ENCODE assay signal across 16 cellular contexts in genomic region chr2:138565251-138565598, GRCh38.
DNase-seq lines count a peak whose midpoint lies in the region; ATAC-seq and TF ChIP-seq lines count a peak whose summit lies in the region.
"Had no signal": no experiment of that assay in that cellular context is flagged by ENCODE, and none has a peak within 500 bp of the region (broad histone marks: within the 10 kb centered on the region; RNA-seq: fewer than 3 reads in every experiment).

No MANE protein-coding gene starts in this region.

- H3K4me3 Mint-ChIP-seq in type B pancreatic cell = no peak overlapping the region
- H3K4me3 Mint-ChIP-seq: CD4-positive, CD25-positive, alpha-beta regulatory T cell; CD8-positive, alpha-beta memory T cell; GM23338 had no signal

- H3K27me3 ChIP-seq in RWPE2 (ENCODE audit: insufficient read depth, poor library complexity, severe bottlenecking) (no peaks in the 10 kb centered on the region), left lung (no peaks in the 10 kb centered on the region)
- H3K27me3 ChIP-seq: BE2C had no signal

- peak overlapping the region; percentile 14 for H3K27ac Mint-ChIP-seq in type B pancreatic cell
- H3K27ac Mint-ChIP-seq: CD4-positive, CD25-positive, alpha-beta regulatory T cell; GM23338 had no signal

- peak overlapping the region; percentile 20 for H3K27ac ChIP-seq in RWPE2 (ENCODE audit: poor library complexity, severe bottlenecking)
- peak overlapping the region; percentile 50 for H3K27ac ChIP-seq in epithelial cell of prostate
- H3K27ac ChIP-seq in left lung = no peak overlapping the region
- H3K27ac ChIP-seq: HL-60 had no signal

- H3K36me3 Mint-ChIP-seq in type B pancreatic cell = peaks cover 31% of the 10 kb centered on the region

- ATAC-seq in RWPE2 (ENCODE audit: low read depth) = peak; percentile 82; the same call in 1 of the 3 replicates
- ATAC-seq in left lung = peak; percentile 62
- no peak for ATAC-seq in HG03025 (IDR thresholded peaks at IDR 0.05; ENCODE audit: low FRiP score, unreplicated experiment)
- ATAC-seq: GM23338 had no signal

- H3K36me3 ChIP-seq in RWPE2 (ENCODE audit: low read depth) = peaks cover 21% of the 10 kb centered on the region
- H3K36me3 ChIP-seq in left lung = peaks cover 0 to 58% of the 10 kb centered on the region in 2 donors
- H3K36me3 ChIP-seq: BE2C had no signal

- H3K4me3 ChIP-seq in RWPE2 (ENCODE audit: severe bottlenecking) (no peak overlapping the region), left lung (no peak overlapping the region)
- H3K4me3 ChIP-seq: GM23338 had no signal

- no peaks in the 10 kb centered on the region for H3K27me3 Mint-ChIP-seq in type B pancreatic cell
- H3K27me3 Mint-ChIP-seq: CD4-positive, CD25-positive, alpha-beta regulatory T cell; CD8-positive, alpha-beta memory T cell had no signal

- intact Hi-C loops in left lung (cut with DNase I) (no loop called here), head of caudate nucleus (cut with DNase I) (no loop called here)

- no peaks in the 10 kb centered on the region for H3K4me1 Mint-ChIP-seq in type B pancreatic cell (ENCODE audit: unreplicated experiment)
- H3K4me1 Mint-ChIP-seq: CD8-positive, alpha-beta memory T cell; GM23338 had no signal

- no peaks in the 10 kb centered on the region for H3K9me3 Mint-ChIP-seq in type B pancreatic cell
- H3K9me3 Mint-ChIP-seq: CD4-positive, CD25-positive, alpha-beta regulatory T cell; CD8-positive, alpha-beta memory T cell; GM23338 had no signal

- no peaks in the 10 kb centered on the region for H3K4me1 ChIP-seq in RWPE2 (ENCODE audit: insufficient read depth, poor library complexity, severe bottlenecking)
- no peaks in the 10 kb centered on the region for H3K4me1 ChIP-seq in left lung
- H3K4me1 ChIP-seq: BE2C had no signal

- DNase-seq in RWPE2 (ENCODE audit: low spot score) (no peak), epithelial cell of prostate (ENCODE audit: low read depth, low spot score) (peak; percentile 5), left lung (no peak), type B pancreatic cell (ENCODE audit: extremely low spot score, unreplicated experiment) (no peak), head of caudate nucleus (no peak), SW480 (ENCODE audit: low spot score) (no peak)
- DNase-seq: ACHN; BE2C; C1 segment of cervical spinal cord; CD4-positive, CD25-positive, alpha-beta regulatory T cell; CD8-positive, alpha-beta memory T cell; COR-L47; HCEC 1CT had no signal

- H3K9me3 ChIP-seq in RWPE2 (ENCODE audit: severe bottlenecking) (no peaks in the 10 kb centered on the region), left lung (no peaks in the 10 kb centered on the region)
- H3K9me3 ChIP-seq: BE2C had no signal

- TF ChIP-seq CTCF in RWPE2 (IDR thresholded peaks at IDR 0.05; ENCODE audit: poor library complexity, severe bottlenecking) = no peak
- TF ChIP-seq CTCF in left lung (IDR thresholded peaks at IDR 0.05) = no peak
- no peak for TF ChIP-seq CTCF in type B pancreatic cell (conservative IDR thresholded peaks at IDR 0.05)

Comparison
In these comparisons a context has a peak if more than half of its experiments do, and no peak if none do; other contexts are left out.
1. H3K27ac ChIP-seq: peak in RWPE2 (single experiment) and epithelial cell of prostate (single experiment); none in left lung (0 of 2).